In the genomic region with DNA sequence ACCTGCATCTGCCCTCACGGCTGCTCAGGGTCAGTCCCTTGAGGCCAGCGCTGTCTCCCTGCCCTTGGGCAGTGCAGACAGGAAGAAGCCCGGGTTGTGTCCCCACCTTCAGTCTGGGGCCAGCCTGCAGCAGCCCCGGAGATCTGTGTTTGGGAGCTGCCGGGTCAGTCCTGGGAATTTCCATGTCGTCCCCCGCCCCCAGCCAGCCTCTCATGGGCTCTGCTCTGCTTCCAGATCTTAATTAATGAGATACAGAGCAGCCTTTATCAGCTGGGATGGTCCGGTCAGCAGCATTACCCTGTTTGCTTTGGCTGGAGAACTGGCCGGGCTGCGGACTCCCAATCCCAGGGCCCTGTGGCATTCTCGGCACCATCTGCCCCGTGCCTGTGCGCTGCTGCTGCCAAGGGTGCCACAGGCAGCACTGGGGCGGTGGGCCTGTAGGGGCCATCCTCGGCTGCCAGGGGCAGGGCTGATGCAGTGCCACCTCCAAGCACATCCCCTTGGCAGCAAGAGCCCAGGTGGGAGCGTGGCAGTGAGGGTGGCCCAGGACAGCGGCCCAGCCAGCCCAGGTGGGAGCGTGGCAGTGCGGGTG, we compare ENCODE assay signal across 2 cellular contexts.
TF ChIP-seq lines count a peak whose summit lies in the region.

No MANE protein-coding gene starts in this region.

TF ChIP-seq in GM23338, 12 proteins besides CTCF, POLR2A, EP300 and RAD21 (continues in another document):
- TF ChIP-seq, protein P1, sequence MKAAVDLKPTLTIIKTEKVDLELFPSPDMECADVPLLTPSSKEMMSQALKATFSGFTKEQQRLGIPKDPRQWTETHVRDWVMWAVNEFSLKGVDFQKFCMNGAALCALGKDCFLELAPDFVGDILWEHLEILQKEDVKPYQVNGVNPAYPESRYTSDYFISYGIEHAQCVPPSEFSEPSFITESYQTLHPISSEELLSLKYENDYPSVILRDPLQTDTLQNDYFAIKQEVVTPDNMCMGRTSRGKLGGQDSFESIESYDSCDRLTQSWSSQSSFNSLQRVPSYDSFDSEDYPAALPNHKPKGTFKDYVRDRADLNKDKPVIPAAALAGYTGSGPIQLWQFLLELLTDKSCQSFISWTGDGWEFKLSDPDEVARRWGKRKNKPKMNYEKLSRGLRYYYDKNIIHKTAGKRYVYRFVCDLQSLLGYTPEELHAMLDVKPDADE (IDR thresholded peaks at IDR 0.05), result no peak
- TF ChIP-seq ZNF331 (CRISPR knock-in tag; IDR thresholded peaks at IDR 0.05; ENCODE audit: low read depth) (no peak), STAT1 (IDR thresholded peaks at IDR 0.05; ENCODE audit: unreplicated experiment) (no peak), NANOG (IDR thresholded peaks at IDR 0.05; ENCODE audit: borderline replicate concordance) (no peak), JUNB (IDR thresholded peaks at IDR 0.05; ENCODE audit: unreplicated experiment) (no peak), EZH2phosphoT487 (IDR thresholded peaks at IDR 0.05; ENCODE audit: unreplicated experiment) (no peak), CREB1 (CRISPR knock-in tag; IDR thresholded peaks at IDR 0.05; ENCODE audit: low read depth) (no peak), POLR2AphosphoS5 (IDR thresholded peaks at IDR 0.05; ENCODE audit: low read depth) (no peak), EZH2 (IDR thresholded peaks at IDR 0.05; ENCODE audit: low read depth, unreplicated experiment) (no peak)
- TF ChIP-seq, protein P2, sequence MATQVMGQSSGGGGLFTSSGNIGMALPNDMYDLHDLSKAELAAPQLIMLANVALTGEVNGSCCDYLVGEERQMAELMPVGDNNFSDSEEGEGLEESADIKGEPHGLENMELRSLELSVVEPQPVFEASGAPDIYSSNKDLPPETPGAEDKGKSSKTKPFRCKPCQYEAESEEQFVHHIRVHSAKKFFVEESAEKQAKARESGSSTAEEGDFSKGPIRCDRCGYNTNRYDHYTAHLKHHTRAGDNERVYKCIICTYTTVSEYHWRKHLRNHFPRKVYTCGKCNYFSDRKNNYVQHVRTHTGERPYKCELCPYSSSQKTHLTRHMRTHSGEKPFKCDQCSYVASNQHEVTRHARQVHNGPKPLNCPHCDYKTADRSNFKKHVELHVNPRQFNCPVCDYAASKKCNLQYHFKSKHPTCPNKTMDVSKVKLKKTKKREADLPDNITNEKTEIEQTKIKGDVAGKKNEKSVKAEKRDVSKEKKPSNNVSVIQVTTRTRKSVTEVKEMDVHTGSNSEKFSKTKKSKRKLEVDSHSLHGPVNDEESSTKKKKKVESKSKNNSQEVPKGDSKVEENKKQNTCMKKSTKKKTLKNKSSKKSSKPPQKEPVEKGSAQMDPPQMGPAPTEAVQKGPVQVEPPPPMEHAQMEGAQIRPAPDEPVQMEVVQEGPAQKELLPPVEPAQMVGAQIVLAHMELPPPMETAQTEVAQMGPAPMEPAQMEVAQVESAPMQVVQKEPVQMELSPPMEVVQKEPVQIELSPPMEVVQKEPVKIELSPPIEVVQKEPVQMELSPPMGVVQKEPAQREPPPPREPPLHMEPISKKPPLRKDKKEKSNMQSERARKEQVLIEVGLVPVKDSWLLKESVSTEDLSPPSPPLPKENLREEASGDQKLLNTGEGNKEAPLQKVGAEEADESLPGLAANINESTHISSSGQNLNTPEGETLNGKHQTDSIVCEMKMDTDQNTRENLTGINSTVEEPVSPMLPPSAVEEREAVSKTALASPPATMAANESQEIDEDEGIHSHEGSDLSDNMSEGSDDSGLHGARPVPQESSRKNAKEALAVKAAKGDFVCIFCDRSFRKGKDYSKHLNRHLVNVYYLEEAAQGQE (IDR thresholded peaks at IDR 0.05; ENCODE audit: unreplicated experiment), result no peak

TF ChIP-seq in HepG2, 621 proteins besides CTCF, POLR2A, EP300 and RAD21:
- TF ChIP-seq, protein P3, sequence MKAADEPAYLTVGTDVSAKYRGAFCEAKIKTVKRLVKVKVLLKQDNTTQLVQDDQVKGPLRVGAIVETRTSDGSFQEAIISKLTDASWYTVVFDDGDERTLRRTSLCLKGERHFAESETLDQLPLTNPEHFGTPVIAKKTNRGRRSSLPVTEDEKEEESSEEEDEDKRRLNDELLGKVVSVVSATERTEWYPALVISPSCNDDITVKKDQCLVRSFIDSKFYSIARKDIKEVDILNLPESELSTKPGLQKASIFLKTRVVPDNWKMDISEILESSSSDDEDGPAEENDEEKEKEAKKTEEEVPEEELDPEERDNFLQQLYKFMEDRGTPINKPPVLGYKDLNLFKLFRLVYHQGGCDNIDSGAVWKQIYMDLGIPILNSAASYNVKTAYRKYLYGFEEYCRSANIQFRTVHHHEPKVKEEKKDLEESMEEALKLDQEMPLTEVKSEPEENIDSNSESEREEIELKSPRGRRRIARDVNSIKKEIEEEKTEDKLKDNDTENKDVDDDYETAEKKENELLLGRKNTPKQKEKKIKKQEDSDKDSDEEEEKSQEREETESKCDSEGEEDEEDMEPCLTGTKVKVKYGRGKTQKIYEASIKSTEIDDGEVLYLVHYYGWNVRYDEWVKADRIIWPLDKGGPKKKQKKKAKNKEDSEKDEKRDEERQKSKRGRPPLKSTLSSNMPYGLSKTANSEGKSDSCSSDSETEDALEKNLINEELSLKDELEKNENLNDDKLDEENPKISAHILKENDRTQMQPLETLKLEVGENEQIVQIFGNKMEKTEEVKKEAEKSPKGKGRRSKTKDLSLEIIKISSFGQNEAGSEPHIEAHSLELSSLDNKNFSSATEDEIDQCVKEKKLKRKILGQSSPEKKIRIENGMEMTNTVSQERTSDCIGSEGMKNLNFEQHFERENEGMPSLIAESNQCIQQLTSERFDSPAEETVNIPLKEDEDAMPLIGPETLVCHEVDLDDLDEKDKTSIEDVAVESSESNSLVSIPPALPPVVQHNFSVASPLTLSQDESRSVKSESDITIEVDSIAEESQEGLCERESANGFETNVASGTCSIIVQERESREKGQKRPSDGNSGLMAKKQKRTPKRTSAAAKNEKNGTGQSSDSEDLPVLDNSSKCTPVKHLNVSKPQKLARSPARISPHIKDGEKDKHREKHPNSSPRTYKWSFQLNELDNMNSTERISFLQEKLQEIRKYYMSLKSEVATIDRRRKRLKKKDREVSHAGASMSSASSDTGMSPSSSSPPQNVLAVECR (CRISPR knock-in tag; IDR thresholded peaks at IDR 0.05; ENCODE audit: borderline replicate concordance), result no peak
- TF ChIP-seq ZSCAN12 (CRISPR knock-in tag; IDR thresholded peaks at IDR 0.05), result no peak
- TF ChIP-seq HNRNPL (IDR thresholded peaks at IDR 0.05; ENCODE audit: low read depth, low read length), result 0 out of 2 replicates have a peak, but pooled peaks have one; percentile 25
- TF ChIP-seq, protein P4, sequence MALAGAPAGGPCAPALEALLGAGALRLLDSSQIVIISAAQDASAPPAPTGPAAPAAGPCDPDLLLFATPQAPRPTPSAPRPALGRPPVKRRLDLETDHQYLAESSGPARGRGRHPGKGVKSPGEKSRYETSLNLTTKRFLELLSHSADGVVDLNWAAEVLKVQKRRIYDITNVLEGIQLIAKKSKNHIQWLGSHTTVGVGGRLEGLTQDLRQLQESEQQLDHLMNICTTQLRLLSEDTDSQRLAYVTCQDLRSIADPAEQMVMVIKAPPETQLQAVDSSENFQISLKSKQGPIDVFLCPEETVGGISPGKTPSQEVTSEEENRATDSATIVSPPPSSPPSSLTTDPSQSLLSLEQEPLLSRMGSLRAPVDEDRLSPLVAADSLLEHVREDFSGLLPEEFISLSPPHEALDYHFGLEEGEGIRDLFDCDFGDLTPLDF (CRISPR knock-in tag; IDR thresholded peaks at IDR 0.05), result no peak
- TF ChIP-seq TP53 (CRISPR knock-in tag; conservative IDR thresholded peaks at IDR 0.05), result no peak
- no peak for TF ChIP-seq ZNF670 (CRISPR knock-in tag; IDR thresholded peaks at IDR 0.05; ENCODE audit: borderline replicate concordance)
- no peak for TF ChIP-seq KLF6 (CRISPR knock-in tag; IDR thresholded peaks at IDR 0.05)
- TF ChIP-seq ISL2 (CRISPR knock-in tag; IDR thresholded peaks at IDR 0.05), result no peak
- TF ChIP-seq, protein P5, sequence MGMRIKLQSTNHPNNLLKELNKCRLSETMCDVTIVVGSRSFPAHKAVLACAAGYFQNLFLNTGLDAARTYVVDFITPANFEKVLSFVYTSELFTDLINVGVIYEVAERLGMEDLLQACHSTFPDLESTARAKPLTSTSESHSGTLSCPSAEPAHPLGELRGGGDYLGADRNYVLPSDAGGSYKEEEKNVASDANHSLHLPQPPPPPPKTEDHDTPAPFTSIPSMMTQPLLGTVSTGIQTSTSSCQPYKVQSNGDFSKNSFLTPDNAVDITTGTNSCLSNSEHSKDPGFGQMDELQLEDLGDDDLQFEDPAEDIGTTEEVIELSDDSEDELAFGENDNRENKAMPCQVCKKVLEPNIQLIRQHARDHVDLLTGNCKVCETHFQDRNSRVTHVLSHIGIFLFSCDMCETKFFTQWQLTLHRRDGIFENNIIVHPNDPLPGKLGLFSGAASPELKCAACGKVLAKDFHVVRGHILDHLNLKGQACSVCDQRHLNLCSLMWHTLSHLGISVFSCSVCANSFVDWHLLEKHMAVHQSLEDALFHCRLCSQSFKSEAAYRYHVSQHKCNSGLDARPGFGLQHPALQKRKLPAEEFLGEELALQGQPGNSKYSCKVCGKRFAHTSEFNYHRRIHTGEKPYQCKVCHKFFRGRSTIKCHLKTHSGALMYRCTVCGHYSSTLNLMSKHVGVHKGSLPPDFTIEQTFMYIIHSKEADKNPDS (CRISPR knock-in tag; IDR thresholded peaks at IDR 0.05), result no peak
- TF ChIP-seq, protein P6, sequence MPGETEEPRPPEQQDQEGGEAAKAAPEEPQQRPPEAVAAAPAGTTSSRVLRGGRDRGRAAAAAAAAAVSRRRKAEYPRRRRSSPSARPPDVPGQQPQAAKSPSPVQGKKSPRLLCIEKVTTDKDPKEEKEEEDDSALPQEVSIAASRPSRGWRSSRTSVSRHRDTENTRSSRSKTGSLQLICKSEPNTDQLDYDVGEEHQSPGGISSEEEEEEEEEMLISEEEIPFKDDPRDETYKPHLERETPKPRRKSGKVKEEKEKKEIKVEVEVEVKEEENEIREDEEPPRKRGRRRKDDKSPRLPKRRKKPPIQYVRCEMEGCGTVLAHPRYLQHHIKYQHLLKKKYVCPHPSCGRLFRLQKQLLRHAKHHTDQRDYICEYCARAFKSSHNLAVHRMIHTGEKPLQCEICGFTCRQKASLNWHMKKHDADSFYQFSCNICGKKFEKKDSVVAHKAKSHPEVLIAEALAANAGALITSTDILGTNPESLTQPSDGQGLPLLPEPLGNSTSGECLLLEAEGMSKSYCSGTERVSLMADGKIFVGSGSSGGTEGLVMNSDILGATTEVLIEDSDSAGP (CRISPR knock-in tag; IDR thresholded peaks at IDR 0.05; ENCODE audit: borderline replicate concordance), result 0 out of 2 replicates have a peak, but pooled peaks have one; percentile 10
- no peak for TF ChIP-seq TEAD2 (CRISPR knock-in tag; IDR thresholded peaks at IDR 0.05)
- TF ChIP-seq KLF12 (CRISPR knock-in tag; IDR thresholded peaks at IDR 0.05; ENCODE audit: borderline replicate concordance), result no peak
- no peak for TF ChIP-seq ZNF83 (CRISPR knock-in tag; IDR thresholded peaks at IDR 0.05; ENCODE audit: borderline replicate concordance)
- no peak for TF ChIP-seq NFE2L2 (IDR thresholded peaks at IDR 0.05; ENCODE audit: low read length)
- TF ChIP-seq ZNF446 (CRISPR knock-in tag; IDR thresholded peaks at IDR 0.05), result no peak
- TF ChIP-seq, protein P7, sequence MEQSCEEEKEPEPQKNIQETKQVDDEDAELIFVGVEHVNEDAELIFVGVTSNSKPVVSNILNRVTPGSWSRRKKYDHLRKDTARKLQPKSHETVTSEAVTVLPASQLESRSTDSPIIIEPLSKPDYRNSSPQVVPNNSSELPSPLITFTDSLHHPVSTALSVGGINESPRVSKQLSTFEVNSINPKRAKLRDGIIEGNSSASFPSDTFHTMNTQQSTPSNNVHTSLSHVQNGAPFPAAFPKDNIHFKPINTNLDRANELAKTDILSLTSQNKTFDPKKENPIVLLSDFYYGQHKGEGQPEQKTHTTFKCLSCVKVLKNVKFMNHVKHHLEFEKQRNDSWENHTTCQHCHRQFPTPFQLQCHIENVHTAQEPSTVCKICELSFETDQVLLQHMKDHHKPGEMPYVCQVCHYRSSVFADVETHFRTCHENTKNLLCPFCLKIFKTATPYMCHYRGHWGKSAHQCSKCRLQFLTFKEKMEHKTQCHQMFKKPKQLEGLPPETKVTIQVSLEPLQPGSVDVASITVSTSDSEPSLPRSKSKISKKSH (CRISPR knock-in tag; IDR thresholded peaks at IDR 0.05; ENCODE audit: borderline replicate concordance), result no peak
- TF ChIP-seq ZFAT (CRISPR knock-in tag; conservative IDR thresholded peaks at IDR 0.05), result no peak
- TF ChIP-seq, protein P8, sequence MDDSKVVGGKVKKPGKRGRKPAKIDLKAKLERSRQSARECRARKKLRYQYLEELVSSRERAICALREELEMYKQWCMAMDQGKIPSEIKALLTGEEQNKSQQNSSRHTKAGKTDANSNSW (CRISPR knock-in tag; IDR thresholded peaks at IDR 0.05; ENCODE audit: borderline replicate concordance), result no peak
- peak; percentile 63 for TF ChIP-seq RBFOX2 (IDR thresholded peaks at IDR 0.05; ENCODE audit: low read depth, low read length)
- TF ChIP-seq ZSCAN21 (CRISPR knock-in tag; IDR thresholded peaks at IDR 0.05; ENCODE audit: borderline replicate concordance), result no peak
- TF ChIP-seq, protein P9, sequence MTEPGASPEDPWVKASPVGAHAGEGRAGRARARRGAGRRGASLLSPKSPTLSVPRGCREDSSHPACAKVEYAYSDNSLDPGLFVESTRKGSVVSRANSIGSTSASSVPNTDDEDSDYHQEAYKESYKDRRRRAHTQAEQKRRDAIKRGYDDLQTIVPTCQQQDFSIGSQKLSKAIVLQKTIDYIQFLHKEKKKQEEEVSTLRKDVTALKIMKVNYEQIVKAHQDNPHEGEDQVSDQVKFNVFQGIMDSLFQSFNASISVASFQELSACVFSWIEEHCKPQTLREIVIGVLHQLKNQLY (CRISPR knock-in tag; IDR thresholded peaks at IDR 0.05), result no peak
- TF ChIP-seq MIER3 (CRISPR knock-in tag; IDR thresholded peaks at IDR 0.05; ENCODE audit: borderline replicate concordance), result no peak
- TF ChIP-seq, protein P10, sequence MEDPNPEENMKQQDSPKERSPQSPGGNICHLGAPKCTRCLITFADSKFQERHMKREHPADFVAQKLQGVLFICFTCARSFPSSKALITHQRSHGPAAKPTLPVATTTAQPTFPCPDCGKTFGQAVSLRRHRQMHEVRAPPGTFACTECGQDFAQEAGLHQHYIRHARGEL (CRISPR knock-in tag; IDR thresholded peaks at IDR 0.05), result no peak
- TF ChIP-seq ZNF3 (CRISPR knock-in tag; IDR thresholded peaks at IDR 0.05), result no peak
- peak; percentile 68; the same call in 1 of the 2 replicates for TF ChIP-seq AKAP8 (CRISPR knock-in tag; IDR thresholded peaks at IDR 0.05)
- no peak for TF ChIP-seq YEATS4 (CRISPR knock-in tag; IDR thresholded peaks at IDR 0.05; ENCODE audit: borderline replicate concordance)
